Comparison of ENCODE assay signal across 7 cellular contexts in genomic region chr14:105617805-105618204, GRCh38.
DNase-seq lines count a peak whose midpoint lies in the region; ATAC-seq, FAIRE-seq and TF ChIP-seq lines count a peak whose summit lies in the region.
"Not testable (repeated sequence)": the region's sequence is repeated elsewhere in the genome, so short reads cannot be mapped to it uniquely, and the experiment has no call there.

No MANE protein-coding gene starts in this region.

- not testable (repeated sequence) for TF ChIP-seq POLR2A in GM12892 (IDR thresholded peaks at IDR 0.05; ENCODE audit: low read depth, low read length)

- CTCF ChIA-PET in activated CD4-positive, alpha-beta memory T cell treated with anti-CD3 and anti-CD28 coated beads, Interleukin-2, amount 10 ng/mL, durations not matched to agents 7 days and 5 days (lab: Charles Lee) = not testable (repeated sequence)

- POLR2A ChIA-PET in activated CD4-positive, alpha-beta memory T cell treated with anti-CD3 and anti-CD28 coated beads, Interleukin-2, amount 10 ng/mL, durations not matched to agents 7 days and 5 days (lab: Charles Lee) = not testable (repeated sequence)

- not testable (repeated sequence) for H3K36me3 Mint-ChIP-seq in activated CD4-positive, alpha-beta memory T cell treated with anti-CD3 and anti-CD28 coated beads, Interleukin-2, amount 10 ng/mL, durations not matched to agents 7 days and 5 days (ENCODE audit: low read depth); memory B cell
- H3K36me3 Mint-ChIP-seq in endothelial cell (ENCODE audit: low read depth, unreplicated experiment) = peaks cover 16% of the 10 kb centered on the region
- peaks cover 13 to 19% of the 10 kb centered on the region in 2 donors for H3K36me3 Mint-ChIP-seq in stimulated activated naive B cell treated with anti-CD40 and anti-IgM and Interleukin-4, amounts not matched to agents 10 μg/mL and 1 μg/mL and 100 μg/mL, for 72 hours

- not testable (repeated sequence) for H3K4me1 ChIP-seq in neuronal stem cell (ENCODE audit: control insufficient read depth in 2 of 2, insufficient read depth in 1 of 2, low read depth in 1 of 2, low read length in 2 of 2)

- not testable (repeated sequence) for H2BK15ac ChIP-seq in neuronal stem cell (ENCODE audit: low read length)

- H3K27ac Mint-ChIP-seq in activated CD4-positive, alpha-beta memory T cell treated with anti-CD3 and anti-CD28 coated beads, Interleukin-2, amount 10 ng/mL, durations not matched to agents 7 days and 5 days; stimulated activated naive B cell treated with anti-CD40 and anti-IgM and Interleukin-4, amounts not matched to agents 10 μg/mL and 1 μg/mL and 100 μg/mL, for 72 hours: not testable (repeated sequence)
- H3K27ac Mint-ChIP-seq in endothelial cell (ENCODE audit: unreplicated experiment) = peak overlapping the region; percentile 9
- peak overlapping the region; percentile 79 for H3K27ac Mint-ChIP-seq in memory B cell

- not testable (repeated sequence) for ATAC-seq in Right ventricle myocardium inferior
- peak; percentile 14 for ATAC-seq in memory B cell (ENCODE audit: low read depth)
- ATAC-seq in stimulated activated naive B cell treated with anti-CD40 and anti-IgM and Interleukin-4, amounts not matched to agents 10 μg/mL and 1 μg/mL and 100 μg/mL, for 72 hours (replicated peaks) = peak; percentile 20 to 34

- not testable (repeated sequence) for H3K9me3 Mint-ChIP-seq in activated CD4-positive, alpha-beta memory T cell treated with anti-CD3 and anti-CD28 coated beads, Interleukin-2, amount 10 ng/mL, durations not matched to agents 7 days and 5 days; memory B cell; stimulated activated naive B cell treated with anti-CD40 and anti-IgM and Interleukin-4, amounts not matched to agents 10 μg/mL and 1 μg/mL and 100 μg/mL, for 72 hours
- peaks cover 20% of the 10 kb centered on the region for H3K9me3 Mint-ChIP-seq in endothelial cell (ENCODE audit: unreplicated experiment)

- not testable (repeated sequence) for H3K27me3 Mint-ChIP-seq in activated CD4-positive, alpha-beta memory T cell treated with anti-CD3 and anti-CD28 coated beads, Interleukin-2, amount 10 ng/mL, durations not matched to agents 7 days and 5 days; memory B cell; stimulated activated naive B cell treated with anti-CD40 and anti-IgM and Interleukin-4, amounts not matched to agents 10 μg/mL and 1 μg/mL and 100 μg/mL, for 72 hours
- peaks cover 17% of the 10 kb centered on the region for H3K27me3 Mint-ChIP-seq in endothelial cell (ENCODE audit: unreplicated experiment)

- peak; percentile 30 for FAIRE-seq in GM12892 (lab: Jason Lieb, UNC)

- not testable (repeated sequence) for H3K4me2 ChIP-seq in neuronal stem cell (ENCODE audit: insufficient read depth, low read length, poor library complexity, severe bottlenecking)

- H3K4me3 ChIP-seq in neuronal stem cell (ENCODE audit: low read length in 2 of 2) = not testable (repeated sequence)

- H2AK5ac ChIP-seq in neuronal stem cell (ENCODE audit: low read depth, low read length) = not testable (repeated sequence)

- H4K91ac ChIP-seq in neuronal stem cell (ENCODE audit: low read depth, low read length, poor library complexity) = not testable (repeated sequence)

- not testable (repeated sequence) for TF ChIP-seq CTCF in endothelial cell (IDR thresholded peaks at IDR 0.05; ENCODE audit: unreplicated experiment)

- not testable (repeated sequence) for H3K4me3 Mint-ChIP-seq in activated CD4-positive, alpha-beta memory T cell treated with anti-CD3 and anti-CD28 coated beads, Interleukin-2, amount 10 ng/mL, durations not matched to agents 7 days and 5 days; memory B cell; stimulated activated naive B cell treated with anti-CD40 and anti-IgM and Interleukin-4, amounts not matched to agents 10 μg/mL and 1 μg/mL and 100 μg/mL, for 72 hours
- peak overlapping the region; percentile 60 for H3K4me3 Mint-ChIP-seq in endothelial cell (ENCODE audit: unreplicated experiment)

- not testable (repeated sequence) for H3K27ac ChIP-seq in neuronal stem cell (replicated peaks; ENCODE audit: low read length)

- H2BK12ac ChIP-seq in neuronal stem cell (ENCODE audit: low read length) = not testable (repeated sequence)

- H3K14ac ChIP-seq in neuronal stem cell (ENCODE audit: low read length) = not testable (repeated sequence)

- not testable (repeated sequence) for H3K4ac ChIP-seq in neuronal stem cell (ENCODE audit: low read length)

- not testable (repeated sequence) for H4K8ac ChIP-seq in neuronal stem cell (ENCODE audit: low read depth, low read length)

- peaks cover 0 to 25% of the 10 kb centered on the region in 2 donors for H3K9me3 ChIP-seq in neuronal stem cell (replicated peaks in 1 of 2; ENCODE audit: control insufficient read depth in 2 of 2, insufficient read depth in 1 of 2, low read depth in 1 of 2, low read length in 2 of 2)

- not testable (repeated sequence) for H3K9ac ChIP-seq in neuronal stem cell (ENCODE audit: low read depth, low read length, poor library complexity)

- DNase-seq in GM12892 (ENCODE audit: insufficient read length); endothelial cell (ENCODE audit: low spot score); neuronal stem cell (ENCODE audit: low spot score); stimulated activated naive B cell treated with anti-CD40 and anti-IgM and Interleukin-4, amounts not matched to agents 10 μg/mL and 1 μg/mL and 100 μg/mL, for 72 hours: not testable (repeated sequence)
- DNase-seq in activated CD4-positive, alpha-beta memory T cell treated with anti-CD3 and anti-CD28 coated beads, Interleukin-2, amount 10 ng/mL, durations not matched to agents 7 days and 5 days = peak; percentile 14
- DNase-seq in Right ventricle myocardium inferior (ENCODE audit: missing footprints) (peak; percentile 55), memory B cell (ENCODE audit: low spot score in 2 of 2) (peak in 1 of 2 donors; percentile 6)

- H3K4me1 Mint-ChIP-seq in activated CD4-positive, alpha-beta memory T cell treated with anti-CD3 and anti-CD28 coated beads, Interleukin-2, amount 10 ng/mL, durations not matched to agents 7 days and 5 days; endothelial cell (ENCODE audit: unreplicated experiment): not testable (repeated sequence)
- peaks cover 25% of the 10 kb centered on the region for H3K4me1 Mint-ChIP-seq in memory B cell
- peaks cover 31 to 34% of the 10 kb centered on the region in 2 donors for H3K4me1 Mint-ChIP-seq in stimulated activated naive B cell treated with anti-CD40 and anti-IgM and Interleukin-4, amounts not matched to agents 10 μg/mL and 1 μg/mL and 100 μg/mL, for 72 hours

- not testable (repeated sequence) for H3K79me1 ChIP-seq in neuronal stem cell (ENCODE audit: low read depth, low read length)

- not testable (repeated sequence) for H3K36me3 ChIP-seq in neuronal stem cell (replicated peaks in 1 of 2; ENCODE audit: control insufficient read depth in 2 of 2, insufficient read depth in 2 of 2, low read length in 2 of 2)

- not testable (repeated sequence) for H3K18ac ChIP-seq in neuronal stem cell (ENCODE audit: low read length)

- peak overlapping the region; percentile 86 for H3K23ac ChIP-seq in neuronal stem cell (ENCODE audit: low read depth, low read length, poor library complexity)

- not testable (repeated sequence) for H2BK5ac ChIP-seq in neuronal stem cell (ENCODE audit: low read length)

- intact Hi-C loops in Right ventricle myocardium inferior (cut with DNase I) = not testable (repeated sequence)

- no CpG with 5 or more reads among the region's 8 CpGs for WGBS in neuronal stem cell (ENCODE audit: extremely low coverage in 2 of 2, insufficient read length in 2 of 2, insufficient replicate concordance in 1 of 2), 2 donors

- H2BK120ac ChIP-seq in neuronal stem cell (ENCODE audit: low read depth, low read length) = not testable (repeated sequence)

- H3K27me3 ChIP-seq in neuronal stem cell (ENCODE audit: control insufficient read depth in 3 of 3, insufficient read depth in 3 of 3, low read depth in 1 of 3, low read length in 3 of 3) = peaks cover 2 to 27% (median 3%) of the 10 kb centered on the region in 3 experiments

- not testable (repeated sequence) for H2AFZ ChIP-seq in neuronal stem cell (ENCODE audit: low read length)
